ENCODE assay signal across 1 cellular context in genomic region chr5:148443998-148444397, GRCh38.
TF ChIP-seq lines count a peak whose summit lies in the region.

No MANE protein-coding gene starts in this region.

TF ChIP-seq in HepG2, 621 proteins besides CTCF, POLR2A, EP300 and RAD21 (continued from another document):
- TF ChIP-seq ZNF710 (CRISPR knock-in tag; IDR thresholded peaks at IDR 0.05; ENCODE audit: borderline replicate concordance) (no peak), SMC3 (IDR thresholded peaks at IDR 0.05; ENCODE audit: low read length) (peak; percentile 52; the same call in 1 of the 2 replicates), GATAD1 (CRISPR knock-in tag; IDR thresholded peaks at IDR 0.05) (no peak), TFE3 (CRISPR knock-in tag; IDR thresholded peaks at IDR 0.05) (no peak)
